1 cellular context compared by ENCODE assay signal in the genomic region with DNA sequence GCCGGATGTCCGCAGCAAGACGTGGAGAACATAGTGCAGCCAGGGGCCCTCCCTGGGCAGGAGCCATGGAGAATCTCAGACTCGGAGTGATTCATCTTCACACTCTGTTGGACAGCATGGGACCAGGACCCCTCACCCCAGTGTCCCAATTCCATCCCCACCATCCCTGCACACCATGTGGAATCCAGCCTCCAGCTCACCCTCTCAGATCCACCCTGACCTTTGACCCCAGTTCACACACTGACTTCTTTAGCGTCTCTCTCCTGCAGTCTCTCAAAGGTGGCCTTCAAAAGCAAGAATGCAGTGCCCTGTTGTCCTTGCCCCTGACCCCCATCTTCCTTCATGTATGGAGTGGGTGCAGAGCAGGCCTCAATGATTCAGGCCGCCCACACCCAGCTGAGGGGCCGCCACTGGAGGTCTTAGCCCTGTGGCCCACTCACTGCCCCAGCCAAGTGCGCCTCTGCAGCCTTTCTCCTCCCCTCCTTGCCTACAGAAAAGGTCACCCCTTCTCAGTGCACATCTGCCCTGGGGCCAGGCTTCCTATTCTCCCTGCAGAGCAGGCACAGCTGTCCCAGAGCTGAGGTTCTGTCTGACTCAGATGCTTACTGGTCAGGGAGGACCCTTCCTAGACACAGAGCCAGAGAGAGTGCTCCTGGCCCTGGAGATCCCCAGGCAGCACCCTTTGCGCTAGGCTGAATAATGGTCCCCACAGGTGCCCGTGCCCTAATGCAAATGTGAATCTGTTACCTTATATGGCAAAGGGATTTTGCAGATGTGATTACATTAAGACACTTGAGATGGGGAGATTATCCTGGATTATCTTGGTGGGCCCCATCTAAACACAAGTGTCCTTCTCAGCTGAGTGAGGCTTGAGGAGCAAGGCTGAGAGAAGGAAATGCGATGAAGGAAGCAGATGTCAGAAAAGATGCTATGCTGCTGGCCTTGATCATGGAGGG.
A peak's percentile ranks its signal among the peaks of the same experiment; 100 is the strongest.
TF ChIP-seq lines count a peak whose summit lies in the region.

No MANE protein-coding gene starts in this region.

TF ChIP-seq in GM12878, 131 proteins besides CTCF, POLR2A, EP300 and RAD21:
- TF ChIP-seq JUND (IDR thresholded peaks at IDR 0.05; ENCODE audit: low read depth, low read length) (no peak), ZZZ3 (IDR thresholded peaks at IDR 0.05; ENCODE audit: control insufficient read depth, insufficient read length, low read depth) (no peak), MTA3 (IDR thresholded peaks at IDR 0.05; ENCODE audit: borderline replicate concordance, low read length) (no peak), MXI1 (IDR thresholded peaks at IDR 0.05; ENCODE audit: low read depth, low read length) (no peak), NR2F1 (conservative IDR thresholded peaks at IDR 0.05) (peak; percentile 48; the same call in 1 of the 2 replicates), TCF3 (IDR thresholded peaks at IDR 0.05; ENCODE audit: borderline replicate concordance, insufficient read depth, low read depth, low read length) (no peak), SUZ12 (IDR thresholded peaks at IDR 0.05; ENCODE audit: unreplicated experiment) (no peak), EGR1 (IDR thresholded peaks at IDR 0.05; ENCODE audit: borderline replicate concordance in 1 of 2, low read depth in 2 of 2, low read length in 2 of 2) (no peak), TCF12 (IDR thresholded peaks at IDR 0.05; ENCODE audit: low read depth, low read length) (no peak), SRF (IDR thresholded peaks at IDR 0.05; ENCODE audit: low read depth in 2 of 2, low read length in 2 of 2) (no peak), FOS (IDR thresholded peaks at IDR 0.05; ENCODE audit: borderline replicate concordance, extremely low read depth, insufficient read length) (no peak), MEF2A (IDR thresholded peaks at IDR 0.05; ENCODE audit: insufficient read depth, low read depth, low read length) (no peak), TCF7 (IDR thresholded peaks at IDR 0.05; ENCODE audit: borderline replicate concordance) (no peak), RCOR1 (conservative IDR thresholded peaks at IDR 0.05; ENCODE audit: low read depth, low read length) (no peak), PML (IDR thresholded peaks at IDR 0.05; ENCODE audit: low read length) (no peak), HDAC2 (IDR thresholded peaks at IDR 0.05) (no peak), NR2C1 (IDR thresholded peaks at IDR 0.05) (0 out of 2 replicates have a peak, but pooled peaks have one; percentile 24), SMAD1 (IDR thresholded peaks at IDR 0.05; ENCODE audit: low read depth, partially characterized antibody) (no peak), NR2C2 (IDR thresholded peaks at IDR 0.05; ENCODE audit: borderline replicate concordance, control insufficient read depth, insufficient read length, low read depth) (peak; percentile 19)
- TF ChIP-seq, protein P1, sequence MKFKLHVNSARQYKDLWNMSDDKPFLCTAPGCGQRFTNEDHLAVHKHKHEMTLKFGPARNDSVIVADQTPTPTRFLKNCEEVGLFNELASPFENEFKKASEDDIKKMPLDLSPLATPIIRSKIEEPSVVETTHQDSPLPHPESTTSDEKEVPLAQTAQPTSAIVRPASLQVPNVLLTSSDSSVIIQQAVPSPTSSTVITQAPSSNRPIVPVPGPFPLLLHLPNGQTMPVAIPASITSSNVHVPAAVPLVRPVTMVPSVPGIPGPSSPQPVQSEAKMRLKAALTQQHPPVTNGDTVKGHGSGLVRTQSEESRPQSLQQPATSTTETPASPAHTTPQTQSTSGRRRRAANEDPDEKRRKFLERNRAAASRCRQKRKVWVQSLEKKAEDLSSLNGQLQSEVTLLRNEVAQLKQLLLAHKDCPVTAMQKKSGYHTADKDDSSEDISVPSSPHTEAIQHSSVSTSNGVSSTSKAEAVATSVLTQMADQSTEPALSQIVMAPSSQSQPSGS (IDR thresholded peaks at IDR 0.05; ENCODE audit: low read length) = no peak
- TF ChIP-seq, protein P2, sequence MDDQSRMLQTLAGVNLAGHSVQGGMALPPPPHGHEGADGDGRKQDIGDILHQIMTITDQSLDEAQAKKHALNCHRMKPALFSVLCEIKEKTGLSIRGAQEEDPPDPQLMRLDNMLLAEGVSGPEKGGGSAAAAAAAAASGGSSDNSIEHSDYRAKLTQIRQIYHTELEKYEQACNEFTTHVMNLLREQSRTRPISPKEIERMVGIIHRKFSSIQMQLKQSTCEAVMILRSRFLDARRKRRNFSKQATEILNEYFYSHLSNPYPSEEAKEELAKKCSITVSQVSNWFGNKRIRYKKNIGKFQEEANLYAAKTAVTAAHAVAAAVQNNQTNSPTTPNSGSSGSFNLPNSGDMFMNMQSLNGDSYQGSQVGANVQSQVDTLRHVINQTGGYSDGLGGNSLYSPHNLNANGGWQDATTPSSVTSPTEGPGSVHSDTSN (IDR thresholded peaks at IDR 0.05; ENCODE audit: insufficient replicate concordance, low read depth, low read length) = no peak
- TF ChIP-seq, protein P3, sequence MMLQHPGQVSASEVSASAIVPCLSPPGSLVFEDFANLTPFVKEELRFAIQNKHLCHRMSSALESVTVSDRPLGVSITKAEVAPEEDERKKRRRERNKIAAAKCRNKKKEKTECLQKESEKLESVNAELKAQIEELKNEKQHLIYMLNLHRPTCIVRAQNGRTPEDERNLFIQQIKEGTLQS (IDR thresholded peaks at IDR 0.05; ENCODE audit: borderline replicate concordance, extremely low read depth, low read depth, low read length) = no peak
- TF ChIP-seq, protein P4, sequence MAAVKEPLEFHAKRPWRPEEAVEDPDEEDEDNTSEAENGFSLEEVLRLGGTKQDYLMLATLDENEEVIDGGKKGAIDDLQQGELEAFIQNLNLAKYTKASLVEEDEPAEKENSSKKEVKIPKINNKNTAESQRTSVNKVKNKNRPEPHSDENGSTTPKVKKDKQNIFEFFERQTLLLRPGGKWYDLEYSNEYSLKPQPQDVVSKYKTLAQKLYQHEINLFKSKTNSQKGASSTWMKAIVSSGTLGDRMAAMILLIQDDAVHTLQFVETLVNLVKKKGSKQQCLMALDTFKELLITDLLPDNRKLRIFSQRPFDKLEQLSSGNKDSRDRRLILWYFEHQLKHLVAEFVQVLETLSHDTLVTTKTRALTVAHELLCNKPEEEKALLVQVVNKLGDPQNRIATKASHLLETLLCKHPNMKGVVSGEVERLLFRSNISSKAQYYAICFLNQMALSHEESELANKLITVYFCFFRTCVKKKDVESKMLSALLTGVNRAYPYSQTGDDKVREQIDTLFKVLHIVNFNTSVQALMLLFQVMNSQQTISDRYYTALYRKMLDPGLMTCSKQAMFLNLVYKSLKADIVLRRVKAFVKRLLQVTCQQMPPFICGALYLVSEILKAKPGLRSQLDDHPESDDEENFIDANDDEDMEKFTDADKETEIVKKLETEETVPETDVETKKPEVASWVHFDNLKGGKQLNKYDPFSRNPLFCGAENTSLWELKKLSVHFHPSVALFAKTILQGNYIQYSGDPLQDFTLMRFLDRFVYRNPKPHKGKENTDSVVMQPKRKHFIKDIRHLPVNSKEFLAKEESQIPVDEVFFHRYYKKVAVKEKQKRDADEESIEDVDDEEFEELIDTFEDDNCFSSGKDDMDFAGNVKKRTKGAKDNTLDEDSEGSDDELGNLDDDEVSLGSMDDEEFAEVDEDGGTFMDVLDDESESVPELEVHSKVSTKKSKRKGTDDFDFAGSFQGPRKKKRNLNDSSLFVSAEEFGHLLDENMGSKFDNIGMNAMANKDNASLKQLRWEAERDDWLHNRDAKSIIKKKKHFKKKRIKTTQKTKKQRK (IDR thresholded peaks at IDR 0.05; ENCODE audit: low read depth, low read length) = no peak
- TF ChIP-seq, protein P5, sequence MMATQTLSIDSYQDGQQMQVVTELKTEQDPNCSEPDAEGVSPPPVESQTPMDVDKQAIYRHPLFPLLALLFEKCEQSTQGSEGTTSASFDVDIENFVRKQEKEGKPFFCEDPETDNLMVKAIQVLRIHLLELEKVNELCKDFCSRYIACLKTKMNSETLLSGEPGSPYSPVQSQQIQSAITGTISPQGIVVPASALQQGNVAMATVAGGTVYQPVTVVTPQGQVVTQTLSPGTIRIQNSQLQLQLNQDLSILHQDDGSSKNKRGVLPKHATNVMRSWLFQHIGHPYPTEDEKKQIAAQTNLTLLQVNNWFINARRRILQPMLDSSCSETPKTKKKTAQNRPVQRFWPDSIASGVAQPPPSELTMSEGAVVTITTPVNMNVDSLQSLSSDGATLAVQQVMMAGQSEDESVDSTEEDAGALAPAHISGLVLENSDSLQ (IDR thresholded peaks at IDR 0.05) = no peak
- TF ChIP-seq, protein P6, sequence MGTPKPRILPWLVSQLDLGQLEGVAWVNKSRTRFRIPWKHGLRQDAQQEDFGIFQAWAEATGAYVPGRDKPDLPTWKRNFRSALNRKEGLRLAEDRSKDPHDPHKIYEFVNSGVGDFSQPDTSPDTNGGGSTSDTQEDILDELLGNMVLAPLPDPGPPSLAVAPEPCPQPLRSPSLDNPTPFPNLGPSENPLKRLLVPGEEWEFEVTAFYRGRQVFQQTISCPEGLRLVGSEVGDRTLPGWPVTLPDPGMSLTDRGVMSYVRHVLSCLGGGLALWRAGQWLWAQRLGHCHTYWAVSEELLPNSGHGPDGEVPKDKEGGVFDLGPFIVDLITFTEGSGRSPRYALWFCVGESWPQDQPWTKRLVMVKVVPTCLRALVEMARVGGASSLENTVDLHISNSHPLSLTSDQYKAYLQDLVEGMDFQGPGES (IDR thresholded peaks at IDR 0.05) = no peak
